ENCODE assay signal across 9 cellular contexts in genomic region chr18:11741505-11742145, GRCh38. TPM values are rescaled to one million over a fixed set of nuclear protein-coding genes. Genes with fewer than 3 reads are reported as not detected.
DNase-seq lines count a peak whose midpoint lies in the region; ATAC-seq and TF ChIP-seq lines count a peak whose summit lies in the region.
"Had no signal": no experiment of that assay in that cellular context is flagged by ENCODE, and none has a peak within 500 bp of the region (broad histone marks: within the 10 kb centered on the region; RNA-seq: fewer than 3 reads in every experiment).

No MANE protein-coding gene starts in this region.

- ATAC-seq in psoas muscle (no peak), GM18517 (IDR thresholded peaks at IDR 0.05; ENCODE audit: unreplicated experiment) (no peak)

- no peaks in the 10 kb centered on the region for H3K9me3 ChIP-seq in psoas muscle

- 75 to 80% (median 77%) methylated on average over 5 of the region's 5 CpGs for WGBS in psoas muscle, 3 donors

- no peaks in the 10 kb centered on the region for H3K4me1 ChIP-seq in psoas muscle

- H3K36me3 ChIP-seq in psoas muscle (ENCODE audit: insufficient read depth in 1 of 2, low read depth in 1 of 2), result no peaks in the 10 kb centered on the region

- DNase-seq in NCI-H1105 treated with DMSO at 0.1 percent for 48 hours (lab: John Stamatoyannopoulos, UW), result peak; percentile 24
- no peak for DNase-seq in NCI-H1105 (lab: John Stamatoyannopoulos, UW)
- DNase-seq in NAMALWA (ENCODE audit: low spot score), result peak; percentile 62
- no peak for DNase-seq in dorsolateral prefrontal cortex
- no peak for DNase-seq in psoas muscle
- no peak for DNase-seq in NCI-H524 treated with DMSO at 0.1 percent for 48 hours (lab: John Stamatoyannopoulos, UW)
- DNase-seq in NCI-H187 (lab: John Stamatoyannopoulos, UW), result no peak
- DNase-seq: activated naive CD8-positive, alpha-beta T cell treated with anti-CD3 and anti-CD28 coated beads, Interleukin-2, amount 10 ng/mL, durations not matched to agents 7 days and 5 days had no signal

- peak in 36 of 56 donors; percentile 9 to 47 (median 22) for TF ChIP-seq CTCF in dorsolateral prefrontal cortex (IDR thresholded peaks at IDR 0.05 in 54 of 56, conservative IDR thresholded peaks at IDR 0.05 in 2 of 56; ENCODE audit: low read depth in 1 of 56, partially characterized antibody in 56 of 56)
- peak; percentile 38 for TF ChIP-seq CTCF in psoas muscle (IDR thresholded peaks at IDR 0.05)

- H3K4me3 ChIP-seq in dorsolateral prefrontal cortex (no peak overlapping the region), psoas muscle (no peak overlapping the region)

- H3K27me3 ChIP-seq in dorsolateral prefrontal cortex (peaks cover 0 to 21% (median 0%) of the 10 kb centered on the region in 45 donors), psoas muscle (ENCODE audit: insufficient read depth in 3 of 3, low read length in 2 of 3) (peaks cover 0 to 7% (median 0%) of the 10 kb centered on the region in 3 donors)

- H3K27ac ChIP-seq in dorsolateral prefrontal cortex, result no peak overlapping the region
- H3K27ac ChIP-seq in psoas muscle, result no peak overlapping the region

- intact Hi-C loops in dorsolateral prefrontal cortex (cut with DNase I), result no loop called here
- intact Hi-C loops in psoas muscle (cut with DNase I), result no loop called here

RNA-seq across cellular contexts. Expression of gene GNAL, which starts 52.6 kb away (rescaled TPM):
- 10 to 100 TPM in 119 of 120 experiments, 1 to 10 TPM in 1; 9.4 to 88.3 (median 37.0) TPM for total RNA-seq in dorsolateral prefrontal cortex
- 10 to 100 TPM in 2 of 4 donors, 1 to 10 TPM in 2; 2.9 to 30.8 (median 11.1) TPM for total RNA-seq in psoas muscle
- 10 to 100 TPM in 1 of 3 donors, 1 to 10 TPM in 1, under 1 TPM in 1; 0.90 to 28.0 (median 2.5) TPM for polyA plus RNA-seq in psoas muscle

Comparison
In these comparisons a context has a peak if more than half of its experiments do, and no peak if none do; other contexts are left out.
1. DNase-seq: peak in NCI-H1105 treated with DMSO at 0.1 percent for 48 hours (single experiment) and NAMALWA (single experiment); none in NCI-H1105 (single experiment), dorsolateral prefrontal cortex (0 of 10), psoas muscle (0 of 2), NCI-H524 treated with DMSO at 0.1 percent for 48 hours (single experiment) and NCI-H187 (0 of 2).